Comparison of ENCODE assay signal across 12 cellular contexts in genomic region chr20:40643891-40644290, GRCh38.
"Had no signal": no experiment of that assay in that cellular context is flagged by ENCODE, and none has a peak within 500 bp of the region (broad histone marks: within the 10 kb centered on the region; RNA-seq: fewer than 3 reads in every experiment).

No MANE protein-coding gene starts in this region.

- DNase-seq: activated CD4-positive, alpha-beta T cell treated with anti-CD3 and anti-CD28 coated beads, Interleukin-2, amount 50 U/mL, for 4 hours; activated CD4-positive, CD25-positive, alpha-beta regulatory T cell treated with anti-CD3 and anti-CD28 coated beads, Interleukin-2, amount 50 U/mL, for 72 hours; activated CD8-positive, alpha-beta memory T cell treated with anti-CD3 and anti-CD28 coated beads, Interleukin-2, amount 10 ng/mL, durations not matched to agents 7 days and 5 days; activated effector memory CD4-positive, alpha-beta T cell treated with anti-CD3 and anti-CD28 coated beads, Interleukin-2, amount 50 U/mL, for 16 hours; activated T-cell treated with anti-CD3 and anti-CD28 coated beads, Interleukin-2, amount 50 U/mL, for 4 hours; anterior cingulate cortex; heart right ventricle; islet precursor cell; ovary had no signal

- H3K27me3 ChIP-seq: breast epithelium, ovary, tibial nerve had no signal

- H3K4me3 ChIP-seq: breast epithelium, heart right ventricle, ovary, tibial nerve had no signal

- H3K27ac ChIP-seq: breast epithelium, heart right ventricle, ovary, tibial nerve had no signal

- H3K9me3 ChIP-seq: breast epithelium, heart right ventricle, ovary, tibial nerve had no signal

- ATAC-seq: activated CD8-positive, alpha-beta memory T cell treated with anti-CD3 and anti-CD28 coated beads, Interleukin-2, amount 10 ng/mL, durations not matched to agents 7 days and 5 days; activated T-cell treated with anti-CD3 and anti-CD28 coated beads, Interleukin-2, amount 50 U/mL, for 4 hours; SK-N-SH treated with all-trans-retinoic acid at 6 μM for 48 hours had no signal

- H3K36me3 ChIP-seq: breast epithelium, heart right ventricle, ovary, tibial nerve had no signal
